In genomic region chr5:128409401-128409800, GRCh38 we compare ENCODE assay signal across 26 cellular contexts.
A peak's percentile ranks its signal among the peaks of the same experiment; 100 is the strongest.
DNase-seq lines count a peak whose midpoint lies in the region; FAIRE-seq and TF ChIP-seq lines count a peak whose summit lies in the region.
"Had no signal": no experiment of that assay in that cellular context is flagged by ENCODE, and none has a peak within 500 bp of the region (broad histone marks: within the 10 kb centered on the region; RNA-seq: fewer than 3 reads in every experiment).

No MANE protein-coding gene starts in this region.

- H4K20me1 ChIP-seq in endothelial cell of umbilical vein (replicated peaks; ENCODE audit: control insufficient read depth, extremely low read depth, insufficient read depth, low read length): no peaks in the 10 kb centered on the region

- no TSS peak for BruUV-seq in endothelial cell of umbilical vein (replicated peaks; lab: Mats Ljungman, UMichigan)
- no TSS peak for BruUV-seq in Caco-2 (replicated peaks; lab: Mats Ljungman, UMichigan)

- H3K9me1 ChIP-seq in endothelial cell of umbilical vein (replicated peaks; ENCODE audit: control insufficient read depth, extremely low read depth, insufficient read depth, low read length): no peaks in the 10 kb centered on the region

- FAIRE-seq in endothelial cell of umbilical vein (lab: Jason Lieb, UNC): peak; percentile 12
- FAIRE-seq: H54, HTR-8/SVneo, kidney had no signal

- no peak overlapping the region for H3K27ac ChIP-seq in endothelial cell of umbilical vein (ENCODE audit: insufficient read depth, low read depth, low read length)
- H3K27ac ChIP-seq: colonic mucosa, tibial artery had no signal

- H3K9ac ChIP-seq in NT2/D1 (ENCODE audit: insufficient read length, low read depth): no peak overlapping the region
- no peak overlapping the region for H3K9ac ChIP-seq in endothelial cell of umbilical vein (replicated peaks; ENCODE audit: extremely low read depth, insufficient read depth, low read length)

- H3K27me3 Mint-ChIP-seq in nephron progenitor cell (ENCODE audit: low read depth, poor library complexity): no peaks in the 10 kb centered on the region
- H3K27me3 Mint-ChIP-seq in Caco-2 (ENCODE audit: insufficient read depth, unreplicated experiment): no peaks in the 10 kb centered on the region
- H3K27me3 Mint-ChIP-seq: CD4-positive, alpha-beta T cell; naive thymus-derived CD8-positive, alpha-beta T cell had no signal

- no peak overlapping the region for H3K4me3 ChIP-seq in NT2/D1 (ENCODE audit: insufficient read length, low read depth)
- H3K4me3 ChIP-seq in endothelial cell of umbilical vein (replicated peaks in 1 of 3; ENCODE audit: insufficient read depth in 1 of 3, low read depth in 1 of 3, low read length in 3 of 3): no peak overlapping the region
- H3K4me3 ChIP-seq in Caco-2 (ENCODE audit: low read depth, low read length): no peak overlapping the region
- H3K4me3 ChIP-seq: colonic mucosa, tibial artery had no signal

- no peak overlapping the region for H2AFZ ChIP-seq in endothelial cell of umbilical vein (ENCODE audit: low read depth, low read length)

- H3K9me3 Mint-ChIP-seq in nephron progenitor cell (peaks cover 5% of the 10 kb centered on the region), Caco-2 (ENCODE audit: unreplicated experiment) (no peaks in the 10 kb centered on the region)

- H3K36me3 ChIP-seq in NT2/D1 (ENCODE audit: insufficient read depth, insufficient read length, low read length) (peaks cover 42% of the 10 kb centered on the region), endothelial cell of umbilical vein (ENCODE audit: control insufficient read depth in 2 of 2, extremely low read depth in 1 of 2, insufficient read depth in 2 of 2, low read length in 2 of 2) (no peaks in the 10 kb centered on the region), Caco-2 (ENCODE audit: control insufficient read depth, insufficient read depth, low read length) (no peaks in the 10 kb centered on the region)
- H3K36me3 ChIP-seq: colonic mucosa, tibial artery had no signal

- dilution Hi-C loops in endothelial cell of umbilical vein (cut with MboI; ENCODE audit: extremely low pct_ligation_motif_present, low sequenced_read_pairs): no loop called here

- TF ChIP-seq POLR2A in endothelial cell of umbilical vein (IDR thresholded peaks at IDR 0.05; ENCODE audit: low read depth, low read length): no peak

- H3K79me2 ChIP-seq in endothelial cell of umbilical vein (ENCODE audit: control insufficient read depth, insufficient read depth, low read length): no peaks in the 10 kb centered on the region

- no peaks in the 10 kb centered on the region for H3K4me1 ChIP-seq in NT2/D1 (ENCODE audit: insufficient read depth, insufficient read length)
- peaks cover 26% of the 10 kb centered on the region for H3K4me1 ChIP-seq in endothelial cell of umbilical vein (ENCODE audit: control insufficient read depth, extremely low read depth, insufficient read depth, low read length)
- H3K4me1 ChIP-seq in Caco-2: no peaks in the 10 kb centered on the region
- H3K4me1 ChIP-seq: colonic mucosa, tibial artery had no signal

- peak overlapping the region; percentile 47 for H3K4me2 ChIP-seq in endothelial cell of umbilical vein (ENCODE audit: insufficient read depth, low read length)

- H3K9me3 ChIP-seq in NT2/D1 (ENCODE audit: insufficient read depth, low read length) (no peaks in the 10 kb centered on the region), endothelial cell of umbilical vein (replicated peaks; ENCODE audit: control insufficient read depth, insufficient read depth, low read length) (no peaks in the 10 kb centered on the region), Caco-2 (no peaks in the 10 kb centered on the region)
- H3K9me3 ChIP-seq: colonic mucosa had no signal

- H3K36me3 Mint-ChIP-seq in nephron progenitor cell (ENCODE audit: low read depth) (peaks cover 78% of the 10 kb centered on the region), Caco-2 (ENCODE audit: insufficient read depth, unreplicated experiment) (no peaks in the 10 kb centered on the region)
- H3K36me3 Mint-ChIP-seq: naive thymus-derived CD8-positive, alpha-beta T cell had no signal

- POLR2A ChIA-PET in endothelial cell of umbilical vein (lab: Charles Lee): no interaction called here
- POLR2A ChIA-PET in Caco-2 (lab: Charles Lee): no interaction called here

- H3K4me1 Mint-ChIP-seq in nephron progenitor cell (peaks cover 15% of the 10 kb centered on the region), Caco-2 (ENCODE audit: low read depth, unreplicated experiment) (no peaks in the 10 kb centered on the region)
- H3K4me1 Mint-ChIP-seq: naive thymus-derived CD8-positive, alpha-beta T cell had no signal

- H3K27me3 ChIP-seq in NT2/D1 (ENCODE audit: insufficient read depth, insufficient read length) (no peaks in the 10 kb centered on the region), endothelial cell of umbilical vein (ENCODE audit: control insufficient read depth in 2 of 2, insufficient read depth in 2 of 2, low read length in 2 of 2) (peaks cover 0 to 1% of the 10 kb centered on the region in 2 experiments), Caco-2 (replicated peaks; ENCODE audit: control insufficient read depth, insufficient read depth, low read length) (no peaks in the 10 kb centered on the region)
- H3K27me3 ChIP-seq: colonic mucosa, tibial artery had no signal

- peak overlapping the region; percentile 29 for H3K27ac Mint-ChIP-seq in nephron progenitor cell
- H3K27ac Mint-ChIP-seq in Caco-2 (ENCODE audit: unreplicated experiment): no peak overlapping the region
- H3K27ac Mint-ChIP-seq: activated T-cell treated with anti-CD3 and anti-CD28 coated beads, Interleukin-2, amount 50 U/mL, for 72 hours; CD4-positive, alpha-beta T cell; naive thymus-derived CD8-positive, alpha-beta T cell had no signal

- no peak for TF ChIP-seq CTCF in endothelial cell of umbilical vein (IDR thresholded peaks at IDR 0.05; ENCODE audit: extremely low read depth in 1 of 2, insufficient read depth in 1 of 2, low read depth in 1 of 2, low read length in 2 of 2)
- no peak for TF ChIP-seq CTCF in nephron progenitor cell (IDR thresholded peaks at IDR 0.05)
- no peak for TF ChIP-seq CTCF in Caco-2 (IDR thresholded peaks at IDR 0.05; ENCODE audit: insufficient read depth in 1 of 2, low read depth in 1 of 2, low read length in 1 of 2, severe bottlenecking in 1 of 2, unreplicated experiment in 1 of 2)

- intact Hi-C loops in endothelial cell of umbilical vein (cut with micrococcal nuclease): no loop called here
- intact Hi-C loops in Caco-2 (cut with micrococcal nuclease; ENCODE audit: unreplicated experiment): no loop called here

- H3K4me3 Mint-ChIP-seq in nephron progenitor cell (no peak overlapping the region), Caco-2 (ENCODE audit: unreplicated experiment) (no peak overlapping the region)
- H3K4me3 Mint-ChIP-seq: activated T-cell treated with anti-CD3 and anti-CD28 coated beads, Interleukin-2, amount 50 U/mL, for 72 hours; CD4-positive, alpha-beta T cell; naive thymus-derived CD8-positive, alpha-beta T cell had no signal

- CTCF ChIA-PET in endothelial cell of umbilical vein (lab: Charles Lee): interaction anchor here (1.2 kb wide), 1 partner anchor 134 kb away, joined by 3 read pairs; no protein-coding TSS in a partner anchor
- CTCF ChIA-PET in Caco-2 (lab: Charles Lee): no interaction called here

- DNase-seq in ELR (ENCODE audit: low read depth): peak; percentile 37
- DNase-seq in NT2/D1 (ENCODE audit: low read depth, low spot score): peak; percentile 9
- peak; percentile 65 for DNase-seq in endothelial cell of umbilical vein (ENCODE audit: low read depth, low spot score)
- no peak for DNase-seq in nephron progenitor cell
- DNase-seq in Caco-2: no peak
- DNase-seq in COLO668 (lab: John Stamatoyannopoulos, UW; ENCODE audit: unreplicated experiment): no peak
- no peak for DNase-seq in NOMO-1 (lab: John Stamatoyannopoulos, UW; ENCODE audit: unreplicated experiment in 2 of 2)
- no peak for DNase-seq in cerebellar cortex (ENCODE audit: low spot score)
- DNase-seq: activated CD4-positive, alpha-beta T cell treated with anti-CD3 and anti-CD28 coated beads for 1 hour; activated CD8-positive, alpha-beta memory T cell treated with anti-CD3 and anti-CD28 coated beads for 24 hours; activated naive CD4-positive, alpha-beta T cell treated with anti-CD3 and anti-CD28 coated beads, Interleukin-2, amount 50 U/mL, for 16 hours; activated T-cell treated with anti-CD3 and anti-CD28 coated beads, Interleukin-2, amount 50 U/mL, for 72 hours; aorta; CD4-positive, alpha-beta T cell; colonic mucosa; hypothalamus; kidney; naive thymus-derived CD8-positive, alpha-beta T cell; NCI-H1105 treated with DMSO at 0.1 percent for 48 hours; NCI-H2081; NCI-H446; NK-92 treated with Interleukin-12 subunit alpha and Interleukin-12 subunit beta, amount 100 ng/mL, for 24 hours; stimulated activated naive CD8-positive, alpha-beta T cell treated with anti-CD3 and anti-CD28 coated beads, Interleukin-15, Interleukin-2, amounts not matched to agents 100 U/mL and 50 U/mL, for 24 hours; tibial artery had no signal

TF ChIP-seq in endothelial cell of umbilical vein, 7 proteins besides CTCF, POLR2A, EP300 and RAD21:
- TF ChIP-seq GATA2 (IDR thresholded peaks at IDR 0.05; ENCODE audit: insufficient read depth, insufficient read length, low read depth, low read length) (no peak), FOS (IDR thresholded peaks at IDR 0.05; ENCODE audit: borderline replicate concordance, insufficient read depth, low read length) (peak; percentile 31), EZH2 (IDR thresholded peaks at IDR 0.05; ENCODE audit: borderline replicate concordance, low read depth, low read length, severe bottlenecking) (no peak), JUN (IDR thresholded peaks at IDR 0.05; ENCODE audit: borderline replicate concordance, insufficient read depth, insufficient read length, low read depth) (peak; percentile 71)
- TF ChIP-seq, protein P1, sequence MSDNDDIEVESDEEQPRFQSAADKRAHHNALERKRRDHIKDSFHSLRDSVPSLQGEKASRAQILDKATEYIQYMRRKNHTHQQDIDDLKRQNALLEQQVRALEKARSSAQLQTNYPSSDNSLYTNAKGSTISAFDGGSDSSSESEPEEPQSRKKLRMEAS (IDR thresholded peaks at IDR 0.05; ENCODE audit: insufficient read depth, insufficient read length): no peak

Comparison
In these comparisons a context has a peak if more than half of its experiments do, and no peak if none do; other contexts are left out.
1. DNase-seq: peak in ELR (single experiment), NT2/D1 (single experiment) and endothelial cell of umbilical vein (single experiment); none in nephron progenitor cell (single experiment), Caco-2 (0 of 2), COLO668 (single experiment), NOMO-1 (0 of 2) and cerebellar cortex (single experiment).